In the genomic region with DNA sequence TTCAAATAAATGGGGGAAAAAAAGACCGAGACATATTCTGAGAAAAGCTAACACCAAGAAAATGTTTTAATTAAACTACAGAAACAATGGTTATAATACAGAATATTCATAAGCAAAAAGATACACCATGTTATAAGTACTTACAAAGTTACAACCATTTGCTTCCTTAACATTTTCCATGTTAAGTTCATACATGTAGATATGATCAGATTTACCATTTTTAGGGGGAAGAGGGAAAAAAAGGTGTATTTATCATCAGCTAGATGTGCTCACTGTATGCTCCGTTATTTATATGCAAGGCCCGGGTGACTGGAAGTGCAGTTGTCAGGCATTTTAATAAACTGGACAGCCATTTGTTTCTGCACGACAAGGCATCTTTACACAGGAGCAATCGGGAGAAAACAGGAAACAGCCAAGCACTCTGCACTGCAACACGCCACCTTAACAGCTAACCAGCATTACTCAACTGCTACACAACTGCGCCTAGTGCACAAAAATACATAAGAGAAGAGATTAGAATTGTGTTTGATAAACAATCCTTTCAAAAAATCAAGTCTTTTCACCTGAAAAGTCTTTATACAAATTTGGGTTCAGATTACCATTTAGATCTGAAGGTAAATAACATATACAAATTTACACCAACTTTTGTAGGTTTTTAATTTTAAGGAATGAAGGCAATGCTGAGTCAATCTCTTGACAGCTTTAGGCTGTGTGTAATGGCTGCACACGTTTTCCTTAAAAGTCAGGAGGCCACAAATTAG, we compare ENCODE assay signal across 8 cellular contexts. TPM values are rescaled to one million over a fixed set of nuclear protein-coding genes. Genes with fewer than 3 reads are reported as not detected.
DNase-seq lines count a peak whose midpoint lies in the region; ATAC-seq, FAIRE-seq and TF ChIP-seq lines count a peak whose summit lies in the region.

No MANE protein-coding gene starts in this region.

- no peak overlapping the region for H2AK5ac ChIP-seq in trophoblast cell (ENCODE audit: low read length)

- H4K12ac ChIP-seq in trophoblast cell (ENCODE audit: low read depth, low read length): no peak overlapping the region

- H2AFZ ChIP-seq in OCI-LY3 (ENCODE audit: low read depth, low read length): no peak overlapping the region
- H2AFZ ChIP-seq in trophoblast cell (ENCODE audit: insufficient read depth, low read length, poor library complexity): no peak overlapping the region

- H3K9ac ChIP-seq in OCI-LY3 (ENCODE audit: low read length): peak overlapping the region; percentile 99
- H3K9ac ChIP-seq in trophoblast cell (ENCODE audit: low read length): peak overlapping the region; percentile 61

- ATAC-seq in GM19328 (IDR thresholded peaks at IDR 0.05; ENCODE audit: unreplicated experiment): no peak

- H4K91ac ChIP-seq in trophoblast cell (ENCODE audit: low read depth, low read length): no peak overlapping the region

- no peak overlapping the region for H3K14ac ChIP-seq in trophoblast cell (ENCODE audit: low read length)

- peaks cover 17% of the 10 kb centered on the region for H3K79me1 ChIP-seq in trophoblast cell (ENCODE audit: low read length)

- H3K36me3 ChIP-seq in OCI-LY3 (replicated peaks; ENCODE audit: low read depth, low read length): peaks cover 57% of the 10 kb centered on the region
- peaks cover 45% of the 10 kb centered on the region for H3K36me3 ChIP-seq in effector memory CD4-positive, alpha-beta T cell (ENCODE audit: control insufficient read depth, insufficient read depth, low read length)
- H3K36me3 ChIP-seq in trophoblast cell (ENCODE audit: control insufficient read depth in 1 of 2, insufficient read depth in 2 of 2, low read length in 2 of 2): peaks cover 10 to 22% of the 10 kb centered on the region in 2 experiments
- H3K36me3 ChIP-seq in H7 (replicated peaks; ENCODE audit: control insufficient read depth, insufficient read depth, low read length): peaks cover 33% of the 10 kb centered on the region

- H3K18ac ChIP-seq in trophoblast cell (ENCODE audit: low read length): no peak overlapping the region

- no peak overlapping the region for H4K8ac ChIP-seq in trophoblast cell (ENCODE audit: low read depth, low read length)

- no peak for TF ChIP-seq CTCF in OCI-LY3 (IDR thresholded peaks at IDR 0.05; ENCODE audit: low read depth, low read length)

- WGBS in trophoblast cell (ENCODE audit: extremely low coverage, insufficient coverage, insufficient read length): no CpG with 5 or more reads among the region's 8 CpGs

- H3K27me3 ChIP-seq in OCI-LY3 (ENCODE audit: low read depth, low read length) (no peaks in the 10 kb centered on the region), trophoblast cell (ENCODE audit: insufficient read depth, low read length) (no peaks in the 10 kb centered on the region), H7 (ENCODE audit: control insufficient read depth, insufficient read depth, low read length) (no peaks in the 10 kb centered on the region)
- H3K27me3 ChIP-seq in effector memory CD4-positive, alpha-beta T cell (replicated peaks; ENCODE audit: control insufficient read depth, insufficient read depth, low read length, poor library complexity, severe bottlenecking): no peaks in the 10 kb centered on the region

- H4K20me1 ChIP-seq in OCI-LY3 (ENCODE audit: insufficient read depth, low read length): peaks cover 49% of the 10 kb centered on the region

- DNase-seq in GM19239 (ENCODE audit: insufficient read length, low spot score) (no peak), trophoblast cell (no peak), H7 (no peak), activated gamma-delta T cell (lab: John Stamatoyannopoulos, UW) (no peak), substantia nigra (lab: John Stamatoyannopoulos, UW) (no peak)
- no peak for DNase-seq in effector memory CD4-positive, alpha-beta T cell

- H2BK12ac ChIP-seq in trophoblast cell (ENCODE audit: low read length): no peak overlapping the region

- peak overlapping the region; percentile 39 for H3K4ac ChIP-seq in trophoblast cell (ENCODE audit: low read depth, low read length)

- H3K4me3 ChIP-seq in OCI-LY3 (ENCODE audit: low read length) (peak overlapping the region; percentile 98), trophoblast cell (ENCODE audit: low read depth, low read length) (peak overlapping the region; percentile 59), H7 (ENCODE audit: insufficient read depth, low read depth, low read length) (no peak overlapping the region; the same call in 1 of the 2 replicates)
- H3K4me3 ChIP-seq in effector memory CD4-positive, alpha-beta T cell (ENCODE audit: insufficient read depth, low read depth, low read length, poor library complexity, severe bottlenecking): peak overlapping the region; percentile 97

- peak; percentile 42 for FAIRE-seq in GM19239 (lab: Jason Lieb, UNC)

- no peak overlapping the region for H2BK120ac ChIP-seq in trophoblast cell (ENCODE audit: insufficient read depth, low read length, poor library complexity)

- H3K4me1 ChIP-seq in OCI-LY3 (ENCODE audit: low read length) (peaks cover 30% of the 10 kb centered on the region), trophoblast cell (ENCODE audit: control insufficient read depth in 1 of 2, insufficient read depth in 2 of 2, low read length in 2 of 2) (peaks cover 0 to 2% of the 10 kb centered on the region in 2 experiments)
- H3K4me1 ChIP-seq in effector memory CD4-positive, alpha-beta T cell (ENCODE audit: control insufficient read depth, insufficient read depth, low read length, poor library complexity, severe bottlenecking): peaks cover 21% of the 10 kb centered on the region

- H3K4me2 ChIP-seq in OCI-LY3 (ENCODE audit: low read length): peak overlapping the region; percentile 92
- H3K4me2 ChIP-seq in trophoblast cell (ENCODE audit: low read length): peak overlapping the region; percentile 48

- H2BK5ac ChIP-seq in trophoblast cell (ENCODE audit: low read depth, low read length, poor library complexity): no peak overlapping the region

- H3K27ac ChIP-seq in OCI-LY3 (ENCODE audit: low read length) (peak overlapping the region; percentile 84), trophoblast cell (ENCODE audit: low read depth, low read length) (no peak overlapping the region), substantia nigra (ENCODE audit: low read depth, low read length, poor library complexity, severe bottlenecking) (no peak overlapping the region)
- H3K27ac ChIP-seq in effector memory CD4-positive, alpha-beta T cell (ENCODE audit: insufficient read depth, low read length, poor library complexity, severe bottlenecking): peak overlapping the region; percentile 97

- H3K79me2 ChIP-seq in OCI-LY3 (ENCODE audit: low read length) (peaks cover 85% of the 10 kb centered on the region), trophoblast cell (ENCODE audit: control insufficient read depth, insufficient read depth, low read length, poor library complexity) (peaks cover 18% of the 10 kb centered on the region)

- no peaks in the 10 kb centered on the region for H3K9me3 ChIP-seq in OCI-LY3 (ENCODE audit: insufficient read depth, low read length)
- H3K9me3 ChIP-seq in effector memory CD4-positive, alpha-beta T cell (ENCODE audit: control insufficient read depth, low read length): no peaks in the 10 kb centered on the region
- H3K9me3 ChIP-seq in trophoblast cell (ENCODE audit: insufficient read depth, low read depth, low read length): no peaks in the 10 kb centered on the region

- no peak overlapping the region for H3K23ac ChIP-seq in trophoblast cell (ENCODE audit: low read length)

RNA-seq across cellular contexts. Expression of gene SRSF2, which starts 2.9 kb away (rescaled TPM):
- 205 and 216 TPM in 2 replicates for polyA plus RNA-seq in trophoblast cell (2013)
- 327 and 489 TPM in 2 replicates for total RNA-seq in H7 (2014; rRNA removed; shearing (Covaris generic))

RNA-seq across cellular contexts. Expression of gene MFSD11, which starts 3.7 kb away (rescaled TPM):
- polyA plus RNA-seq in trophoblast cell (2013): 26.3 and 27.8 TPM in 2 replicates
- total RNA-seq in H7 (2014; rRNA removed; shearing (Covaris generic)): 11.1 and 16.5 TPM in 2 replicates

RNA-seq across cellular contexts. Expression of gene METTL23, which starts 7.6 kb away (rescaled TPM):
- 18.7 and 18.8 TPM in 2 replicates for polyA plus RNA-seq in trophoblast cell (2013)
- total RNA-seq in H7 (2014; rRNA removed; shearing (Covaris generic)): 50.0 and 54.4 TPM in 2 replicates

RNA-seq across cellular contexts. Expression of gene JMJD6, which starts 7.9 kb away (rescaled TPM):
- polyA plus RNA-seq in trophoblast cell (2013): 24.2 and 25.4 TPM in 2 replicates
- total RNA-seq in H7 (2014; rRNA removed; shearing (Covaris generic)): 16.5 and 16.8 TPM in 2 replicates

RNA-seq across cellular contexts. Expression of gene MXRA7, which starts 23.5 kb away (rescaled TPM):
- 84.3 and 85.1 TPM in 2 replicates for polyA plus RNA-seq in trophoblast cell (2013)
- 38.2 and 59.3 TPM in 2 replicates for total RNA-seq in H7 (2014; rRNA removed; shearing (Covaris generic))

Comparison
In these comparisons a context has a peak if more than half of its experiments do, and no peak if none do; other contexts are left out.
1. H3K27ac ChIP-seq: peak in OCI-LY3 (single experiment) and effector memory CD4-positive, alpha-beta T cell (single experiment); none in trophoblast cell (single experiment) and substantia nigra (single experiment).